8 cellular contexts compared by ENCODE assay signal in the genomic region with DNA sequence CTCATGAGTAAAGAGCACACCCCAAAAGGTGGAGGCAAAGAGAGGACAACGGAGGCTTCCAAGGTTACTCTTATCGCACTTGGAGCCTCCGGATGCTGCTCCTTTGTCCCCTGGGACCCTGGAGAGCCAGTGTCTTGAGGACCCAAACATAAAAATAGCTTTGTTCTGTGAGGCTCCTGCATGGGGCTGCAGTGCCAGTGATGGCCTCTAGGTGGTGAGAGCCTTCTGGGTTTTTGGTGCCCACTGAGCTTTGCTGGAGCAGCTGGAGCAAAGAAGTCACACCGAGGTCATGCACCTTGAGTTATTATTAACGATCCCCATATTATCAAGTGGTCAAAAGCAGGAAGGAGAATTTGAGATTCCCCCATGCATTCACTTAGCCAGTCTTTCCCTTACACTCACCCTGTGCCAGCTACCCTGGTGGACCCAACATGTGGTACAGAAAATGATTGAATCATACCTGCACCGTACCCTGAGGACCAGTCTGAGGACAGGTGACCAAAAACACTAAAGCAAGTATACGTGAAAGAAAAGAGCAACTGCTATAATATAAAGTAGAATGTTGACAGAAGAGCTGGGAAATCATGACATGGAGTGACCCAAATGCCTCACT. TPM values are rescaled to one million over a fixed set of nuclear protein-coding genes. Genes with fewer than 3 reads are reported as not detected.
DNase-seq lines count a peak whose midpoint lies in the region; ATAC-seq and TF ChIP-seq lines count a peak whose summit lies in the region.

No MANE protein-coding gene starts in this region.

- H3K4me3 ChIP-seq in dorsolateral prefrontal cortex = no peak overlapping the region
- H3K4me3 ChIP-seq in lower leg skin (ENCODE audit: low read depth, poor library complexity, severe bottlenecking) = no peak overlapping the region

- no peaks in the 10 kb centered on the region for H3K27me3 ChIP-seq in dorsolateral prefrontal cortex

- H3K36me3 Mint-ChIP-seq in nephron progenitor cell (ENCODE audit: low read depth) = peaks cover 22% of the 10 kb centered on the region

- no peak for TF ChIP-seq POLR2A in lower leg skin (IDR thresholded peaks at IDR 0.05)

- no peak for ATAC-seq in GM19463 (IDR thresholded peaks at IDR 0.05; ENCODE audit: unreplicated experiment)

- TF ChIP-seq CTCF in GM12873 (IDR thresholded peaks at IDR 0.05; ENCODE audit: insufficient read depth, low read depth, low read length, missing control alignments) (peak; percentile 78), dorsolateral prefrontal cortex (IDR thresholded peaks at IDR 0.05 in 54 of 56, conservative IDR thresholded peaks at IDR 0.05 in 2 of 56; ENCODE audit: low read depth in 1 of 56, partially characterized antibody in 56 of 56) (peak in 55 of 56 donors; percentile 25 to 69 (median 56)), nephron progenitor cell (IDR thresholded peaks at IDR 0.05) (peak; percentile 36), lower leg skin (IDR thresholded peaks at IDR 0.05) (peak in 1 of 3 donors; percentile 12)

- H3K27ac ChIP-seq in dorsolateral prefrontal cortex = no peak overlapping the region

- H3K9me3 Mint-ChIP-seq in nephron progenitor cell = peaks cover 65% of the 10 kb centered on the region

- H3K4me1 Mint-ChIP-seq in nephron progenitor cell = no peaks in the 10 kb centered on the region

- no peak overlapping the region for H3K4me3 Mint-ChIP-seq in nephron progenitor cell

- no peaks in the 10 kb centered on the region for H3K27me3 Mint-ChIP-seq in nephron progenitor cell (ENCODE audit: low read depth, poor library complexity)

- intact Hi-C loops in dorsolateral prefrontal cortex (cut with DNase I) (no loop called here), lower leg skin (cut with DNase I; ENCODE audit: low total_unique reads) (no loop called here)

- DNase-seq in T-helper 9 cell (peak; percentile 48), dorsolateral prefrontal cortex (peak in 2 of 10 donors; percentile 12 to 49), nephron progenitor cell (peak; percentile 11), NCI-H2196 treated with DMSO at 0.1 percent for 48 hours (lab: John Stamatoyannopoulos, UW; ENCODE audit: unreplicated experiment) (no peak), lower leg skin (ENCODE audit: low spot score in 2 of 2) (no peak), NCI-H1930 (lab: John Stamatoyannopoulos, UW) (no peak)

- WGBS in lower leg skin, 2 donors = 51 to 65% methylated on average over 7 of the region's 7 CpGs

- no peak overlapping the region for H3K27ac Mint-ChIP-seq in nephron progenitor cell

RNA-seq across cellular contexts. Expression of a gene that starts 41.5 kb away (rescaled TPM):
- total RNA-seq in dorsolateral prefrontal cortex = 10 to 100 TPM in 90 of 120 experiments, 1 to 10 TPM in 30; 5.3 to 22.3 (median 11.5) TPM
- 10 to 100 TPM in 1 of 4 donors, 1 to 10 TPM in 3; 3.1 to 18.9 (median 3.9) TPM for total RNA-seq in lower leg skin

Comparison
In these comparisons a context has a peak if more than half of its experiments do, and no peak if none do; other contexts are left out.
1. DNase-seq: peak in T-helper 9 cell (single experiment) and nephron progenitor cell (single experiment); none in NCI-H2196 treated with DMSO at 0.1 percent for 48 hours (single experiment), lower leg skin (0 of 2) and NCI-H1930 (0 of 2).